Comparison of ENCODE assay signal across 1 cellular context in the genomic region with DNA sequence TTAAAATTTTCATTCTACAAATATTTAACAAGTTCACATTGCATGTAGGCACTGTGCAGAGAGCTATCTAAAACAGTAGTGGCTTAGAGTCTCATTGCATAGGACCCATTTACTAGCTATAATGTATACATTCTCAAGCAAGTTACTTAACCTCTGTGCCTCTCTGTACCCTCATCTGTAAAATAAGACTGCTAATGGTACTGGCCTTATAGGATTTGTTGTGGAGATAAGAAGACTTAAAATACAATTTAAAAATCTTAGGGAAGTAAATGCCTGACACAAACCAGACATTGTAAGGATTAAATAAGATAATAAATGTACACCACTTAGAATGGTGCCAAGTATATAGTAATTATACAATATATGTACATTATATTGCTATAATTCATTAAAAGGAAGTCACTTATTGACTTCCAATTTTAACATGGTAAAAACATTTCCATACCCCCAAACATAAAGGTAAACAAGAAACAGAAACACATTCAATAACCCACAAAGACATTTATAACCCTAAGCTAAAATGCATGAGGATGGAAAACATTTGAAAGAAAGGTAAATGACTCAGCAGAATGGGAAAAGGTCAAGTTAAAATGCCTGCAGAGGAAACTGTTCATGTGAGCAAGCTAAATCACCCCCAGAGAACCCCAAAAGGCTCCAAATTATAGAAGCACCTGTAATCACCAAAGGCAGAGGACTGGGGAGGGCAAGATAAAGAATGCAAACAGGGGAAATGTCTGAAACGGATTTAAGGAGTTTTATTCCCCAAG.
TF ChIP-seq lines count a peak whose summit lies in the region.

No MANE protein-coding gene starts in this region.

TF ChIP-seq in K562, 482 proteins besides CTCF, POLR2A, EP300 and RAD21:
- peak; percentile 39 for TF ChIP-seq ARID1B (IDR thresholded peaks at IDR 0.05)
- TF ChIP-seq, protein P1, sequence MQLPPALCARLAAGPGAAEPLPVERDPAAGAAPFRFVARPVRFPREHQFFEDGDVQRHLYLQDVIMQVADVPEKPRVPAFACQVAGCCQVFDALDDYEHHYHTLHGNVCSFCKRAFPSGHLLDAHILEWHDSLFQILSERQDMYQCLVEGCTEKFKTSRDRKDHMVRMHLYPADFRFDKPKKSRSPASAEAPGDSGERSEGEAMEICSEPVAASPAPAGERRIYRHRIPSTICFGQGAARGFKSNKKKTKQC (CRISPR knock-in tag; IDR thresholded peaks at IDR 0.05), result no peak
- TF ChIP-seq MAFF (IDR thresholded peaks at IDR 0.05; ENCODE audit: low read length), result peak; percentile 90
- TF ChIP-seq SNRNP70 (optimal IDR thresholded peaks at IDR 0.05; ENCODE audit: low read depth, low read length), result no peak
- TF ChIP-seq C11orf30 (IDR thresholded peaks at IDR 0.05; ENCODE audit: low read depth), result peak; percentile 90
- no peak for TF ChIP-seq SMARCE1 (IDR thresholded peaks at IDR 0.05)
- peak; percentile 94 for TF ChIP-seq NFE2 (IDR thresholded peaks at IDR 0.05; ENCODE audit: low read depth)
- TF ChIP-seq, protein P2, sequence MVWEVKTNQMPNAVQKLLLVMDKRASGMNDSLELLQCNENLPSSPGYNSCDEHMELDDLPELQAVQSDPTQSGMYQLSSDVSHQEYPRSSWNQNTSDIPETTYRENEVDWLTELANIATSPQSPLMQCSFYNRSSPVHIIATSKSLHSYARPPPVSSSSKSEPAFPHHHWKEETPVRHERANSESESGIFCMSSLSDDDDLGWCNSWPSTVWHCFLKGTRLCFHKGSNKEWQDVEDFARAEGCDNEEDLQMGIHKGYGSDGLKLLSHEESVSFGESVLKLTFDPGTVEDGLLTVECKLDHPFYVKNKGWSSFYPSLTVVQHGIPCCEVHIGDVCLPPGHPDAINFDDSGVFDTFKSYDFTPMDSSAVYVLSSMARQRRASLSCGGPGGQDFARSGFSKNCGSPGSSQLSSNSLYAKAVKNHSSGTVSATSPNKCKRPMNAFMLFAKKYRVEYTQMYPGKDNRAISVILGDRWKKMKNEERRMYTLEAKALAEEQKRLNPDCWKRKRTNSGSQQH (CRISPR knock-in tag; IDR thresholded peaks at IDR 0.05), result no peak
- TF ChIP-seq BDP1 (IDR thresholded peaks at IDR 0.05; ENCODE audit: insufficient read depth, insufficient read length), result no peak
- TF ChIP-seq NBN (IDR thresholded peaks at IDR 0.05; ENCODE audit: low read depth), result no peak
- TF ChIP-seq ZFP36 (IDR thresholded peaks at IDR 0.05; ENCODE audit: low read depth, low read length, partially characterized antibody), result no peak
- TF ChIP-seq CBFA2T3 (IDR thresholded peaks at IDR 0.05), result peak; percentile 37
- no peak for TF ChIP-seq NR2C2 (CRISPR knock-in tag; IDR thresholded peaks at IDR 0.05)
- TF ChIP-seq NR2C2 (tag; IDR thresholded peaks at IDR 0.05), result peak; percentile 34; the same call in 1 of the 2 replicates
- TF ChIP-seq STAT5A (IDR thresholded peaks at IDR 0.05; ENCODE audit: borderline replicate concordance, low read length), result no peak
- TF ChIP-seq ZNF316 (IDR thresholded peaks at IDR 0.05), result peak; percentile 97
- TF ChIP-seq NFE2L1 (tag; IDR thresholded peaks at IDR 0.05; ENCODE audit: borderline replicate concordance, low read depth), result peak; percentile 77
- TF ChIP-seq, protein P3, sequence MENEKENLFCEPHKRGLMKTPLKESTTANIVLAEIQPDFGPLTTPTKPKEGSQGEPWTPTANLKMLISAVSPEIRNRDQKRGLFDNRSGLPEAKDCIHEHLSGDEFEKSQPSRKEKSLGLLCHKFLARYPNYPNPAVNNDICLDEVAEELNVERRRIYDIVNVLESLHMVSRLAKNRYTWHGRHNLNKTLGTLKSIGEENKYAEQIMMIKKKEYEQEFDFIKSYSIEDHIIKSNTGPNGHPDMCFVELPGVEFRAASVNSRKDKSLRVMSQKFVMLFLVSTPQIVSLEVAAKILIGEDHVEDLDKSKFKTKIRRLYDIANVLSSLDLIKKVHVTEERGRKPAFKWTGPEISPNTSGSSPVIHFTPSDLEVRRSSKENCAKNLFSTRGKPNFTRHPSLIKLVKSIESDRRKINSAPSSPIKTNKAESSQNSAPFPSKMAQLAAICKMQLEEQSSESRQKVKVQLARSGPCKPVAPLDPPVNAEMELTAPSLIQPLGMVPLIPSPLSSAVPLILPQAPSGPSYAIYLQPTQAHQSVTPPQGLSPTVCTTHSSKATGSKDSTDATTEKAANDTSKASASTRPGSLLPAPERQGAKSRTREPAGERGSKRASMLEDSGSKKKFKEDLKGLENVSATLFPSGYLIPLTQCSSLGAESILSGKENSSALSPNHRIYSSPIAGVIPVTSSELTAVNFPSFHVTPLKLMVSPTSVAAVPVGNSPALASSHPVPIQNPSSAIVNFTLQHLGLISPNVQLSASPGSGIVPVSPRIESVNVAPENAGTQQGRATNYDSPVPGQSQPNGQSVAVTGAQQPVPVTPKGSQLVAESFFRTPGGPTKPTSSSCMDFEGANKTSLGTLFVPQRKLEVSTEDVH (IDR thresholded peaks at IDR 0.05; ENCODE audit: low read depth, partially characterized antibody), result no peak
- no peak for TF ChIP-seq MAZ (CRISPR knock-in tag; conservative IDR thresholded peaks at IDR 0.05 in 1 of 2, IDR thresholded peaks at IDR 0.05 in 1 of 2)
- peak; percentile 54 for TF ChIP-seq SMARCA4 (IDR thresholded peaks at IDR 0.05)
- TF ChIP-seq PHF20 (IDR thresholded peaks at IDR 0.05; ENCODE audit: partially characterized antibody), result no peak
- TF ChIP-seq, protein P4, sequence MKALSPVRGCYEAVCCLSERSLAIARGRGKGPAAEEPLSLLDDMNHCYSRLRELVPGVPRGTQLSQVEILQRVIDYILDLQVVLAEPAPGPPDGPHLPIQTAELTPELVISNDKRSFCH (CRISPR knock-in tag; IDR thresholded peaks at IDR 0.05), result no peak
- TF ChIP-seq, protein P4 (tag; IDR thresholded peaks at IDR 0.05), result 0 out of 2 replicates have a peak, but pooled peaks have one; percentile 54
- TF ChIP-seq MAFK (IDR thresholded peaks at IDR 0.05; ENCODE audit: low read length), result peak; percentile 77; the same call in 1 of the 2 replicates
- TF ChIP-seq DPF2 (IDR thresholded peaks at IDR 0.05), result peak; percentile 35; the same call in 1 of the 2 replicates
- no peak for TF ChIP-seq PPARD (CRISPR knock-in tag; IDR thresholded peaks at IDR 0.05)
- no peak for TF ChIP-seq CBX3 (IDR thresholded peaks at IDR 0.05; ENCODE audit: borderline replicate concordance in 1 of 2, low read length in 2 of 2)
- peak; percentile 93 for TF ChIP-seq MAFG (tag; conservative IDR thresholded peaks at IDR 0.05)
- TF ChIP-seq ZNF24 (IDR thresholded peaks at IDR 0.05), result no peak
